In genomic region chr10:97543025-97543546, GRCh38 we compare ENCODE assay signal across 8 cellular contexts. TPM values are rescaled to one million over a fixed set of nuclear protein-coding genes. Genes with fewer than 3 reads are reported as not detected.
DNase-seq lines count a peak whose midpoint lies in the region; ATAC-seq, FAIRE-seq and TF ChIP-seq lines count a peak whose summit lies in the region.

No MANE protein-coding gene starts in this region.

- peaks cover 48% of the 10 kb centered on the region for H3K4me1 ChIP-seq in keratinocyte (ENCODE audit: control insufficient read depth, extremely low read depth, insufficient read depth, low read length)

- H3K36me3 ChIP-seq in keratinocyte (ENCODE audit: control insufficient read depth in 2 of 2, extremely low read depth in 1 of 2, insufficient read depth in 2 of 2, low read length in 2 of 2) = no peaks in the 10 kb centered on the region

- peak overlapping the region; percentile 98 for H3K27ac ChIP-seq in keratinocyte (ENCODE audit: control insufficient read depth, insufficient read depth, low read length)

- no peak for TF ChIP-seq CTCF in HFF-Myc (IDR thresholded peaks at IDR 0.05; ENCODE audit: low read depth, low read length, missing control alignments)
- no peak for TF ChIP-seq CTCF in brain (conservative IDR thresholded peaks at IDR 0.05)
- TF ChIP-seq CTCF in keratinocyte (optimal IDR thresholded peaks at IDR 0.05 in 1 of 3, IDR thresholded peaks at IDR 0.05 in 1 of 3, conservative IDR thresholded peaks at IDR 0.05 in 1 of 3; ENCODE audit: extremely low read depth in 1 of 3, insufficient read depth in 2 of 3, low read length in 3 of 3) = peak in 1 of 3 experiments; percentile 8

- H3K27me3 Mint-ChIP-seq in T-helper 1 cell treated with Interleukin-12 subunit alpha and Interleukin-12 subunit beta and Interleukin-4 antibody, amounts not matched to agents 30 μg/mL and 1 μg/mL, for 36 hours (ENCODE audit: low read depth) = peaks cover 5% of the 10 kb centered on the region
- H3K27me3 Mint-ChIP-seq in brain = peaks cover 9% of the 10 kb centered on the region

- no peaks in the 10 kb centered on the region for H3K27me3 ChIP-seq in keratinocyte (ENCODE audit: control insufficient read depth, extremely low read depth, insufficient read depth, low read length)

- H3K27ac Mint-ChIP-seq in T-helper 1 cell treated with Interleukin-12 subunit alpha and Interleukin-12 subunit beta and Interleukin-4 antibody, amounts not matched to agents 30 μg/mL and 1 μg/mL, for 36 hours = peak overlapping the region; percentile 79
- peak overlapping the region in 4 of 5 experiments; percentile 94 to 99 (median 96) for H3K27ac Mint-ChIP-seq in brain

- H2AFZ ChIP-seq in keratinocyte (ENCODE audit: control insufficient read depth, low read length) = no peak overlapping the region

- peak overlapping the region; percentile 41 for H3K4me3 Mint-ChIP-seq in T-helper 1 cell treated with Interleukin-12 subunit alpha and Interleukin-12 subunit beta and Interleukin-4 antibody, amounts not matched to agents 30 μg/mL and 1 μg/mL, for 36 hours
- peak overlapping the region in 2 of 5 experiments; percentile 9 to 14 for H3K4me3 Mint-ChIP-seq in brain

- peaks cover 15% of the 10 kb centered on the region for H3K79me2 ChIP-seq in keratinocyte (ENCODE audit: control insufficient read depth, insufficient read depth, low read length)

- no peak overlapping the region for H3K4me3 ChIP-seq in HFF-Myc (replicated peaks; ENCODE audit: low read depth, low read length)
- peak overlapping the region in 1 of 3 experiments; percentile 35 for H3K4me3 ChIP-seq in keratinocyte (ENCODE audit: control insufficient read depth in 2 of 3, extremely low read depth in 1 of 3, insufficient read depth in 2 of 3, low read depth in 1 of 3, low read length in 3 of 3)

- H3K9ac ChIP-seq in keratinocyte (ENCODE audit: control insufficient read depth, extremely low read depth, insufficient read depth, low read length) = peak overlapping the region; percentile 80

- no peaks in the 10 kb centered on the region for H3K9me1 ChIP-seq in keratinocyte (ENCODE audit: control insufficient read depth, extremely low read depth, insufficient read depth, low read length)

- H3K9me3 Mint-ChIP-seq in T-helper 1 cell treated with Interleukin-12 subunit alpha and Interleukin-12 subunit beta and Interleukin-4 antibody, amounts not matched to agents 30 μg/mL and 1 μg/mL, for 36 hours = no peaks in the 10 kb centered on the region
- H3K9me3 Mint-ChIP-seq in brain = no peaks in the 10 kb centered on the region

- FAIRE-seq in keratinocyte (lab: Jason Lieb, UNC) = peak; percentile 100

- H3K4me2 ChIP-seq in keratinocyte (ENCODE audit: control insufficient read depth, extremely low read depth, insufficient read depth, low read depth, low read length) = peak overlapping the region; percentile 47

- H3K4me1 Mint-ChIP-seq in T-helper 1 cell treated with Interleukin-12 subunit alpha and Interleukin-12 subunit beta and Interleukin-4 antibody, amounts not matched to agents 30 μg/mL and 1 μg/mL, for 36 hours (ENCODE audit: low read depth) = peaks cover 13% of the 10 kb centered on the region
- peaks cover 71% of the 10 kb centered on the region for H3K4me1 Mint-ChIP-seq in brain

- DNase-seq in HFF-Myc (ENCODE audit: extremely low read depth, low read depth) (peak; percentile 94), keratinocyte (ENCODE audit: low read depth, low spot score) (peak; percentile 92), germinal center (ENCODE audit: low spot score) (no peak), GM19240 (ENCODE audit: insufficient read length, low spot score) (no peak)
- DNase-seq in stimulated activated CD4-positive, alpha-beta T cell treated with anti-CD3 and anti-CD28 coated beads, Interleukin-12 subunit alpha, Interleukin-12 subunit beta, amount 100 ng/mL, for 4 hours = peak; percentile 52

- no peaks in the 10 kb centered on the region for H3K36me3 Mint-ChIP-seq in T-helper 1 cell treated with Interleukin-12 subunit alpha and Interleukin-12 subunit beta and Interleukin-4 antibody, amounts not matched to agents 30 μg/mL and 1 μg/mL, for 36 hours (ENCODE audit: low read depth)
- H3K36me3 Mint-ChIP-seq in brain = no peaks in the 10 kb centered on the region

- dilution Hi-C loops in keratinocyte (cut with MboI; ENCODE audit: extremely low pct_ligation_motif_present, low sequenced_read_pairs) = no loop called here

- no peaks in the 10 kb centered on the region for H3K9me3 ChIP-seq in keratinocyte (ENCODE audit: control insufficient read depth, low read depth, low read length)

- no peaks in the 10 kb centered on the region for H4K20me1 ChIP-seq in keratinocyte (ENCODE audit: control insufficient read depth, extremely low read depth, insufficient read depth, low read length)

- no peak for ATAC-seq in HG02885 (IDR thresholded peaks at IDR 0.05; ENCODE audit: poor library complexity, unreplicated experiment)

RNA-seq across cellular contexts. Expression of gene ANKRD2, which starts 29.5 kb away (rescaled TPM):
- polyA plus RNA-seq in brain (ENCODE audit: insufficient read depth, low read depth, low replicate concordance) = 1.6 TPM
- polyA plus RNA-seq in keratinocyte = 0.18 to 0.67 TPM (median 0.38 TPM) in 3 replicates
- polyA plus RNA-seq in keratinocyte (2011; ENCODE audit: low read depth) = 0.84 TPM
- polyA plus RNA-seq in keratinocyte (2011; cell fraction: cytosol; rRNA removed) = 0.26 and 0.36 TPM in 2 replicates
- 0.28 and 0.36 TPM in 2 replicates for polyA plus RNA-seq in keratinocyte (2011; cell fraction: nucleus; rRNA removed)
- polyA plus RNA-seq in keratinocyte (2012; ENCODE audit: low replicate concordance) = 0.91 and 0.95 TPM in 2 replicates
- 0.16 to 0.19 TPM in 2 of 3 replicates, not detected in the other for polyA minus RNA-seq in keratinocyte
- not detected for polyA minus RNA-seq in keratinocyte (2011; cell fraction: cytosol; rRNA and poly(A)+ RNA removed)
- polyA minus RNA-seq in keratinocyte (2011; cell fraction: nucleus; rRNA and poly(A)+ RNA removed) = not detected in 2 replicates

RNA-seq across cellular contexts. Expression of gene HOGA1, which starts 41.1 kb away (rescaled TPM):
- polyA plus RNA-seq in brain (ENCODE audit: insufficient read depth, low read depth, low replicate concordance) (1.4 TPM), keratinocyte (0.49 to 1.0 TPM (median 0.89 TPM) in 3 replicates)
- 0.21 TPM for polyA plus RNA-seq in keratinocyte (2011; ENCODE audit: low read depth)
- polyA plus RNA-seq in keratinocyte (2011; cell fraction: cytosol; rRNA removed) = 0.30 and 0.40 TPM in 2 replicates
- polyA plus RNA-seq in keratinocyte (2011; cell fraction: nucleus; rRNA removed) = 0.57 and 0.60 TPM in 2 replicates
- polyA plus RNA-seq in keratinocyte (2012; ENCODE audit: low replicate concordance) = 0.23 and 0.63 TPM in 2 replicates
- 0.30 to 0.62 TPM (median 0.38 TPM) in 3 replicates for polyA minus RNA-seq in keratinocyte
- polyA minus RNA-seq in keratinocyte (2011; cell fraction: cytosol; rRNA and poly(A)+ RNA removed) = not detected
- polyA minus RNA-seq in keratinocyte (2011; cell fraction: nucleus; rRNA and poly(A)+ RNA removed) = 0.32 TPM in 1 of 2 replicates, not detected in the other

RNA-seq across cellular contexts. Expression of gene UBTD1, which starts 44.4 kb away (rescaled TPM):
- polyA plus RNA-seq in brain (ENCODE audit: insufficient read depth, low read depth, low replicate concordance) = 9.8 TPM
- 12.0 to 20.5 TPM (median 19.3 TPM) in 3 replicates for polyA plus RNA-seq in keratinocyte
- polyA plus RNA-seq in keratinocyte (2011; ENCODE audit: low read depth) = 3.5 TPM
- 13.3 and 33.4 TPM in 2 replicates for polyA plus RNA-seq in keratinocyte (2011; cell fraction: cytosol; rRNA removed)
- polyA plus RNA-seq in keratinocyte (2011; cell fraction: nucleus; rRNA removed) = 8.4 and 14.1 TPM in 2 replicates
- polyA plus RNA-seq in keratinocyte (2012; ENCODE audit: low replicate concordance) = 17.0 and 24.0 TPM in 2 replicates
- 6.8 to 19.4 TPM (median 11.6 TPM) in 3 replicates for polyA minus RNA-seq in keratinocyte
- polyA minus RNA-seq in keratinocyte (2011; cell fraction: cytosol; rRNA and poly(A)+ RNA removed) = 31.7 TPM
- polyA minus RNA-seq in keratinocyte (2011; cell fraction: nucleus; rRNA and poly(A)+ RNA removed) = 9.3 and 9.8 TPM in 2 replicates

RNA-seq across cellular contexts. Expression of gene MMS19, which starts 44.9 kb away (rescaled TPM):
- polyA plus RNA-seq in brain (ENCODE audit: insufficient read depth, low read depth, low replicate concordance) (43.3 TPM), keratinocyte (72.5 to 74.8 TPM (median 74.4 TPM) in 3 replicates)
- polyA plus RNA-seq in keratinocyte (2011; ENCODE audit: low read depth) = 15.5 TPM
- 51.5 and 66.8 TPM in 2 replicates for polyA plus RNA-seq in keratinocyte (2011; cell fraction: cytosol; rRNA removed)
- 138 and 144 TPM in 2 replicates for polyA plus RNA-seq in keratinocyte (2011; cell fraction: nucleus; rRNA removed)
- 46.0 and 61.3 TPM in 2 replicates for polyA plus RNA-seq in keratinocyte (2012; ENCODE audit: low replicate concordance)
- 110 to 140 TPM (median 133 TPM) in 3 replicates for polyA minus RNA-seq in keratinocyte
- 71.9 TPM for polyA minus RNA-seq in keratinocyte (2011; cell fraction: cytosol; rRNA and poly(A)+ RNA removed)
- polyA minus RNA-seq in keratinocyte (2011; cell fraction: nucleus; rRNA and poly(A)+ RNA removed) = 74.6 and 85.9 TPM in 2 replicates

RNA-seq across cellular contexts. Expression of gene C10orf62, which starts 46.4 kb away (rescaled TPM):
- polyA plus RNA-seq in brain (ENCODE audit: insufficient read depth, low read depth, low replicate concordance) = not detected
- polyA plus RNA-seq in keratinocyte = 0.06 to 0.08 TPM in 2 of 3 replicates, not detected in the other
- polyA plus RNA-seq in keratinocyte (2011; ENCODE audit: low read depth) = not detected
- polyA plus RNA-seq in keratinocyte (2011; cell fraction: cytosol; rRNA removed) = not detected in 2 replicates
- polyA plus RNA-seq in keratinocyte (2011; cell fraction: nucleus; rRNA removed) = 0.09 and 0.12 TPM in 2 replicates
- not detected in 2 replicates for polyA plus RNA-seq in keratinocyte (2012; ENCODE audit: low replicate concordance)
- not detected in 3 replicates for polyA minus RNA-seq in keratinocyte
- not detected for polyA minus RNA-seq in keratinocyte (2011; cell fraction: cytosol; rRNA and poly(A)+ RNA removed)
- not detected in 2 replicates for polyA minus RNA-seq in keratinocyte (2011; cell fraction: nucleus; rRNA and poly(A)+ RNA removed)

Comparison
In these comparisons a context has a peak if more than half of its experiments do, and no peak if none do; other contexts are left out.
1. DNase-seq: peak in HFF-Myc (single experiment), keratinocyte (single experiment) and stimulated activated CD4-positive, alpha-beta T cell treated with anti-CD3 and anti-CD28 coated beads, Interleukin-12 subunit alpha, Interleukin-12 subunit beta, amount 100 ng/mL, for 4 hours (single experiment); none in germinal center (single experiment) and GM19240 (single experiment).